8 cellular contexts compared by ENCODE assay signal in the genomic region with DNA sequence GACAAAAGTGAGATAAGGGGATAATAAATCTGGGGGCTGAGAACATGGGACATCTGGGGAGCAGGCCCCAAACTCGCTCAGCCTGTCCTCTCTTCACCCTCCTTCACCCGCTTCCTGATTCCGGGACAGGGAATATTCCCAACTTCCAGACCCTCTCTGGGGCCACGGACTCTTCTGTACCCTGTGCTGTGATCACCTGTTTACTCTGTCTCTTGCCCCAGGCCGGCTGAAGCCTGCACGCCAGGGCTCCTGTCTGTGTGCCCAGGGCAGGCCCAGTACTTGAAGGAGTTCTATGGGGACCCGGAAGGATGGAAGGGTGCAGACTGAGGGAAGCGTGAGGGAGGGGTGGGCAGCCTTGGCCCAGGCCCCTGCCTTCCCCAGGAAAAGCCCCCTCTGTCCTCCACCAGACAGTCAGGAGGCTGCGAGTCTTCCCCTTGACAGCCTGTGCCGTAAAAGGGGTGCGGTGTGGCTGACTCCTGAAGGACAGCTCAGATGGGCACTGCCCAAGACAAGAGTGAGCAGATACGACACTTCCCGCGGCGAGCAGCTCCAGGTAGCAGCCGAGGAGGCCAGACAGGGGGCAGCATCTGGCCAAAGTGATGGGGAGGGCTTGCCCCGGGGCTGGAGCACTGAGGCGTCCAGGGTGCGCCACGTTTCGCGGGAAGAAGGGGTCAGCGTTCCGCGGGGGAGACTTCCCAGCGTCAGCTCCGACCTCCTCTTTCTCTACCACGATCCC. TPM values are rescaled to one million over a fixed set of nuclear protein-coding genes. Genes with fewer than 3 reads are reported as not detected.
DNase-seq lines count a peak whose midpoint lies in the region; ATAC-seq and TF ChIP-seq lines count a peak whose summit lies in the region.

No MANE protein-coding gene starts in this region.

- H3K27ac Mint-ChIP-seq in activated T-cell treated with anti-CD3 and anti-CD28 coated beads, Interleukin-2, amount 50 U/mL, for 72 hours: peak overlapping the region; percentile 52

- peaks cover 11% of the 10 kb centered on the region for H3K36me3 ChIP-seq in left ventricle myocardium inferior
- peaks cover 0 to 9% of the 10 kb centered on the region in 2 donors for H3K36me3 ChIP-seq in psoas muscle (ENCODE audit: insufficient read depth in 1 of 2, low read depth in 1 of 2)

- peak; percentile 58 for TF ChIP-seq CTCF in GM12874 (IDR thresholded peaks at IDR 0.05; ENCODE audit: insufficient read depth, low read depth, low read length)
- peak; percentile 47 for TF ChIP-seq CTCF in left ventricle myocardium inferior (IDR thresholded peaks at IDR 0.05; ENCODE audit: borderline replicate concordance)
- no peak for TF ChIP-seq CTCF in psoas muscle (IDR thresholded peaks at IDR 0.05)

- H3K4me3 ChIP-seq in left ventricle myocardium inferior: peak overlapping the region; percentile 91
- H3K4me3 ChIP-seq in psoas muscle: peak overlapping the region; percentile 85

- no peaks in the 10 kb centered on the region for H3K27me3 Mint-ChIP-seq in activated T-cell treated with anti-CD3 and anti-CD28 coated beads, Interleukin-2, amount 50 U/mL, for 72 hours (ENCODE audit: low read depth)

- peak in 1 of 2 donors; percentile 3 for ATAC-seq in activated T-cell treated with anti-CD3 and anti-CD28 coated beads, Interleukin-2, amount 50 U/mL, for 72 hours (replicated peaks in 1 of 2)
- ATAC-seq in psoas muscle: peak; percentile 25 to 49 (median 33)
- ATAC-seq in activated CD4-positive, CD25-positive, alpha-beta regulatory T cell treated with anti-CD3 and anti-CD28 coated beads, Interleukin-2, amount 50 U/mL, for 24 hours: no peak
- ATAC-seq in HG03354 (IDR thresholded peaks at IDR 0.05; ENCODE audit: poor library complexity, severe bottlenecking, unreplicated experiment): no peak

- intact Hi-C loops in left ventricle myocardium inferior (cut with micrococcal nuclease): no loop called here
- intact Hi-C loops in psoas muscle (cut with DNase I): loop anchor here (5.0 kb wide), 2 partner anchors 74 to 86 kb away; a partner anchor contains a TSS

- WGBS in psoas muscle, 3 donors: 33 to 34% (median 34%) methylated on average over 28 of the region's 28 CpGs

- peak overlapping the region; percentile 76 for H3K27ac ChIP-seq in left ventricle myocardium inferior (replicated peaks)
- H3K27ac ChIP-seq in psoas muscle: peak overlapping the region; percentile 80

- peaks cover 33% of the 10 kb centered on the region for H3K4me1 Mint-ChIP-seq in activated T-cell treated with anti-CD3 and anti-CD28 coated beads, Interleukin-2, amount 50 U/mL, for 72 hours (ENCODE audit: low read depth)

- H3K36me3 Mint-ChIP-seq in activated T-cell treated with anti-CD3 and anti-CD28 coated beads, Interleukin-2, amount 50 U/mL, for 72 hours (ENCODE audit: insufficient read depth in 2 of 2): peaks cover 9% of the 10 kb centered on the region in 2 donors

- H3K9me3 ChIP-seq in left ventricle myocardium inferior (replicated peaks) (no peaks in the 10 kb centered on the region), psoas muscle (no peaks in the 10 kb centered on the region)

- in situ Hi-C loops in ACHN (cut with HindIII; ENCODE audit: low pct_ligation_motif_present, low pct_unique_long_range_greater_than_20kb, low sequenced_read_pairs): no loop called here

- DNase-seq in ACHN (peak; percentile 60), HuH-7 (ENCODE audit: low spot score) (peak; percentile 38), left ventricle myocardium inferior (no peak), psoas muscle (no peak)
- peak; percentile 36 to 49 for DNase-seq in activated T-cell treated with anti-CD3 and anti-CD28 coated beads, Interleukin-2, amount 50 U/mL, for 72 hours

- H3K27me3 ChIP-seq in left ventricle myocardium inferior (ENCODE audit: low read depth) (no peaks in the 10 kb centered on the region), psoas muscle (ENCODE audit: insufficient read depth in 3 of 3, low read length in 2 of 3) (no peaks in the 10 kb centered on the region)

- H3K4me3 Mint-ChIP-seq in activated T-cell treated with anti-CD3 and anti-CD28 coated beads, Interleukin-2, amount 50 U/mL, for 72 hours: peak overlapping the region; percentile 88 to 93

- H3K9me3 Mint-ChIP-seq in activated T-cell treated with anti-CD3 and anti-CD28 coated beads, Interleukin-2, amount 50 U/mL, for 72 hours: no peaks in the 10 kb centered on the region

- H3K4me1 ChIP-seq in left ventricle myocardium inferior (peaks cover 23% of the 10 kb centered on the region), psoas muscle (peaks cover 8% of the 10 kb centered on the region)

RNA-seq across cellular contexts. Expression of a gene that starts 1.0 kb away (rescaled TPM):
- total RNA-seq in activated T-cell treated with anti-CD3 and anti-CD28 coated beads, Interleukin-2, amount 50 U/mL, for 72 hours: 10 to 100 TPM; 49.2 to 68.6 TPM
- total RNA-seq in left ventricle myocardium inferior (0.96 TPM), psoas muscle (1 to 10 TPM; 1.2 to 1.8 (median 1.7) TPM)
- 1 to 10 TPM; 1.1 to 2.3 (median 1.7) TPM for polyA plus RNA-seq in psoas muscle

RNA-seq across cellular contexts. Expression of a gene that starts 31.7 kb away (rescaled TPM):
- 10 to 100 TPM; 23.0 to 32.7 TPM for total RNA-seq in activated T-cell treated with anti-CD3 and anti-CD28 coated beads, Interleukin-2, amount 50 U/mL, for 72 hours
- total RNA-seq in left ventricle myocardium inferior (1.3 TPM), psoas muscle (1 to 10 TPM in 1 of 4 donors, under 1 TPM in 3; 0.25 to 1.1 (median 0.47) TPM)
- polyA plus RNA-seq in psoas muscle: 1 to 10 TPM in 2 of 3 donors, under 1 TPM in 1; 0.34 to 3.0 (median 1.2) TPM

RNA-seq across cellular contexts. Expression of a gene that starts 42.9 kb away (rescaled TPM):
- not detected for total RNA-seq in activated T-cell treated with anti-CD3 and anti-CD28 coated beads, Interleukin-2, amount 50 U/mL, for 72 hours
- total RNA-seq in left ventricle myocardium inferior (0.14 TPM), psoas muscle (under 1 TPM in 3 of 4 donors, not detected in 1; 0.13 to 0.20 (median 0.14) TPM)
- polyA plus RNA-seq in psoas muscle: under 1 TPM in 1 of 3 donors, not detected in 2; 0.01 TPM

RNA-seq across cellular contexts. Expression of a gene that starts 46.7 kb away (rescaled TPM):
- total RNA-seq in activated T-cell treated with anti-CD3 and anti-CD28 coated beads, Interleukin-2, amount 50 U/mL, for 72 hours: 10 to 100 TPM; 13.6 to 20.4 TPM
- total RNA-seq in left ventricle myocardium inferior (11.1 TPM), psoas muscle (1 to 10 TPM; 6.0 to 8.9 (median 6.5) TPM)
- polyA plus RNA-seq in psoas muscle: 1 to 10 TPM; 3.2 to 5.4 (median 4.8) TPM

Comparison
In these comparisons a context has a peak if more than half of its experiments do, and no peak if none do; other contexts are left out.
1. DNase-seq: peak in ACHN (single experiment), HuH-7 (single experiment) and activated T-cell treated with anti-CD3 and anti-CD28 coated beads, Interleukin-2, amount 50 U/mL, for 72 hours (2 of 2); none in left ventricle myocardium inferior (single experiment) and psoas muscle (0 of 2).
2. ATAC-seq: peak in psoas muscle (4 of 4); none in activated CD4-positive, CD25-positive, alpha-beta regulatory T cell treated with anti-CD3 and anti-CD28 coated beads, Interleukin-2, amount 50 U/mL, for 24 hours (0 of 2) and HG03354 (single experiment).
3. RNA of a gene that starts 1.0 kb away (total RNA-seq): 49.2 to 68.6 TPM in activated T-cell treated with anti-CD3 and anti-CD28 coated beads, Interleukin-2, amount 50 U/mL, for 72 hours; 1.2 to 1.8 TPM in psoas muscle and 0.96 TPM in left ventricle myocardium inferior (single experiment); every median in the first group is over 10 times any median in the second.
4. RNA of a gene that starts 31.7 kb away (total RNA-seq): 23.0 to 32.7 TPM in activated T-cell treated with anti-CD3 and anti-CD28 coated beads, Interleukin-2, amount 50 U/mL, for 72 hours; 1.3 TPM in left ventricle myocardium inferior (single experiment) and 0.25 to 1.1 TPM in psoas muscle; every median in the first group is over 10 times any median in the second.